ENCODE assay signal across 8 cellular contexts in genomic region chr7:67426654-67427053, GRCh38.
"Had no signal": no experiment of that assay in that cellular context is flagged by ENCODE, and none has a peak within 500 bp of the region (broad histone marks: within the 10 kb centered on the region; RNA-seq: fewer than 3 reads in every experiment).

No MANE protein-coding gene starts in this region.

- FAIRE-seq: G401.6, GM12878, GM12891, GM12892, GM18507, GM19239 had no signal

- ATAC-seq: GM12878 had no signal

- DNase-seq: GDM1, GF-D8 had no signal

- H3K4me3 ChIP-seq: GM12878 had no signal
